ENCODE assay signal across 12 cellular contexts in the genomic region with DNA sequence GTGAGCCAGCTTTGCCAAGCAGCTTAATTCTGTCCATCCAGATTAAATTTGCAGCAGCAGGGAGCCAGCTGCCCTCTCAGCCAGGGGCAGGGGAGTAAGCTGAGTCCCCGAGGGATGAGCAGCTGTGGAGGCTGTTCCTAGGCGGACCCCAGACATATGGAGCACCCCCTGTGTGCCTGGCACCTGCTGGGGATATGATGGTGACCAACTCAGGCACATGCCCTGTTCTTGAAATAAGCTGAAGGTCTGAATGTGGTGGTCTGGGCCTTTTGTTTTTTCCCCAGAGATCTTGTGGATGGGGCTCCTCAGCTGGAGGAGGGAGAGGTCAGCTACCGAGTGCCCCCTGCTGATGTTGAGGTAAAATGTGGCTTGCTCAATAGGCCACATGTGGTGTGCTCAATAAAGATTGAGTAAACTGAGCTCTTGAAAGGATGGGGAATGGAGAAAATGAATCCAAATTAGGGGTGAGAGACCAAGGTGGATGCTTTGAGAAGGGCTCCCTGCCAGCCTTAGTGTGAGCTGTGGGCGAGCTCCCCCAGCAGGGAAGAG.
A peak's percentile ranks its signal among the peaks of the same experiment; 100 is the strongest.
DNase-seq lines count a peak whose midpoint lies in the region; ATAC-seq and TF ChIP-seq lines count a peak whose summit lies in the region.
"Had no signal": no experiment of that assay in that cellular context is flagged by ENCODE, and none has a peak within 500 bp of the region (broad histone marks: within the 10 kb centered on the region; RNA-seq: fewer than 3 reads in every experiment).

No MANE protein-coding gene starts in this region.

- intact Hi-C loops in gastrocnemius medialis (cut with DNase I; ENCODE audit: low total_unique reads), result no loop called here

- TF ChIP-seq POLR2A in gastrocnemius medialis (IDR thresholded peaks at IDR 0.05) (no peak), Peyer's patch (IDR thresholded peaks at IDR 0.05) (no peak)

- H3K27me3 ChIP-seq in esophagus (ENCODE audit: control insufficient read depth in 1 of 2, insufficient read depth in 2 of 2, low read length in 2 of 2) (no peaks in the 10 kb centered on the region), gastrocnemius medialis (no peaks in the 10 kb centered on the region), Peyer's patch (no peaks in the 10 kb centered on the region)
- H3K27me3 ChIP-seq: neutrophil had no signal

- DNase-seq in DMS 273 (lab: John Stamatoyannopoulos, UW; ENCODE audit: unreplicated experiment) (peak; percentile 5), DMS 273 treated with DMSO at 0.1 percent for 48 hours (lab: John Stamatoyannopoulos, UW) (no peak), NCI-H82 (lab: John Stamatoyannopoulos, UW) (peak; percentile 94), gastrocnemius medialis (no peak), NCI-H1694 treated with DMSO at 0.1 percent for 48 hours (lab: John Stamatoyannopoulos, UW) (no peak), Peyer's patch (no peak)
- DNase-seq in activated T-cell treated with anti-CD3 and anti-CD28 coated beads, Interleukin-2, amount 50 U/mL, for 48 hours, result no peak
- DNase-seq: activated CD4-positive, alpha-beta T cell treated with anti-CD3 and anti-CD28 coated beads for 1 hour; H7; NCI-H1105 treated with DMSO at 0.1 percent for 48 hours had no signal

- H3K4me1 ChIP-seq in esophagus (ENCODE audit: control insufficient read depth in 2 of 2, insufficient read depth in 2 of 2, low read length in 1 of 2) (peaks cover 2 to 18% of the 10 kb centered on the region in 2 donors), gastrocnemius medialis (peaks cover 64 to 66% of the 10 kb centered on the region in 2 donors), Peyer's patch (peaks cover 0 to 25% (median 6%) of the 10 kb centered on the region in 4 donors)

- 83 to 86% methylated on average over 4 of the region's 4 CpGs for WGBS in esophagus, 2 donors

- H3K9me3 ChIP-seq in esophagus (ENCODE audit: control insufficient read depth in 2 of 2, insufficient read depth in 1 of 2, low read depth in 1 of 2, low read length in 1 of 2) (peaks cover 0 to 3% of the 10 kb centered on the region in 2 donors), gastrocnemius medialis (no peaks in the 10 kb centered on the region), Peyer's patch (no peaks in the 10 kb centered on the region)
- H3K9me3 ChIP-seq: neutrophil had no signal

- TF ChIP-seq CTCF in gastrocnemius medialis (IDR thresholded peaks at IDR 0.05 in 4 of 5, conservative IDR thresholded peaks at IDR 0.05 in 1 of 5) (no peak), Peyer's patch (IDR thresholded peaks at IDR 0.05) (peak in 1 of 6 experiments; percentile 9)

- in situ Hi-C loops in gastrocnemius medialis (cut with MboI; ENCODE audit: low sequenced_read_pairs in 4 of 4), result no loop called here

- H3K4me3 ChIP-seq in esophagus (ENCODE audit: low read depth in 1 of 2, low read length in 2 of 2) (no peak overlapping the region), gastrocnemius medialis (no peak overlapping the region), Peyer's patch (no peak overlapping the region)

- peaks cover 0 to 2% of the 10 kb centered on the region in 2 donors for H3K36me3 ChIP-seq in esophagus (ENCODE audit: control insufficient read depth in 2 of 2, insufficient read depth in 2 of 2, low read length in 1 of 2)
- H3K36me3 ChIP-seq in gastrocnemius medialis, result peaks cover 2 to 45% of the 10 kb centered on the region in 2 donors
- peaks cover 0 to 21% (median 0%) of the 10 kb centered on the region in 3 donors for H3K36me3 ChIP-seq in Peyer's patch
- H3K36me3 ChIP-seq: neutrophil had no signal

- H3K27ac ChIP-seq in esophagus (ENCODE audit: low read depth in 2 of 2, low read length in 1 of 2), result peak overlapping the region; percentile 25 to 56
- peak overlapping the region; percentile 90 to 99 (median 96) for H3K27ac ChIP-seq in gastrocnemius medialis
- peak overlapping the region in 1 of 4 donors; percentile 33 for H3K27ac ChIP-seq in Peyer's patch
- H3K27ac ChIP-seq: neutrophil had no signal

- no peak for ATAC-seq in gastrocnemius medialis

Comparison
In these comparisons a context has a peak if more than half of its experiments do, and no peak if none do; other contexts are left out.
1. DNase-seq: peak in DMS 273 (single experiment) and NCI-H82 (single experiment); none in DMS 273 treated with DMSO at 0.1 percent for 48 hours (single experiment), gastrocnemius medialis (0 of 2), activated T-cell treated with anti-CD3 and anti-CD28 coated beads, Interleukin-2, amount 50 U/mL, for 48 hours (0 of 2), NCI-H1694 treated with DMSO at 0.1 percent for 48 hours (single experiment) and Peyer's patch (0 of 3).